ENCODE assay signal across 9 cellular contexts in the genomic region with DNA sequence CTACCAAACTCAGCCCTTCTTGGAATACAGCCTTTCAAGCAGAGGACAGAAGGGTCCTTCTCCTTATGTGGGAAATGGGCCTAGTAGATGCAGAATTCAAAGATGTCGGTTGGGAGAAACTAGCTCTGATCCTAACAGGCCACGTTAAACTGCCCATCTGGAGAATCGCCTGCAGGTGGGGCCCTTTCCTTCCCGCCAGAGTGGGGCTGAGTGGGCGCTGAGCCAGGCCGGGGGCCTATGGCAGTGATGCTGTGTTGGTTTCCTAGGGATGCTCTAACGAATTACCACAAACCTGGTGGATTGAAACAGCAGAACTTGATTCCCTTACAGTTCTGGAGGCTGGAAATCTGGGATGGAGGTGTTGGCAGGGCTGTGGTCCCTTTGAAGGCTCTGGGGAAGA. TPM values are rescaled to one million over a fixed set of nuclear protein-coding genes. Genes with fewer than 3 reads are reported as not detected.
DNase-seq lines count a peak whose midpoint lies in the region; ATAC-seq, FAIRE-seq and TF ChIP-seq lines count a peak whose summit lies in the region.
"Had no signal": no experiment of that assay in that cellular context is flagged by ENCODE, and none has a peak within 500 bp of the region (broad histone marks: within the 10 kb centered on the region; RNA-seq: fewer than 3 reads in every experiment).

No MANE protein-coding gene starts in this region.

- H3K27ac Mint-ChIP-seq in brain = peak overlapping the region in 2 of 5 experiments; percentile 77 to 80

- WGBS in body of pancreas, 2 donors = 51 to 64% methylated on average over 3 to 7 of the region's 7 CpGs

- no peaks in the 10 kb centered on the region for H3K79me2 ChIP-seq in osteoblast (ENCODE audit: insufficient read depth, low read length)

- peaks cover 10% of the 10 kb centered on the region for H3K36me3 Mint-ChIP-seq in brain

- FAIRE-seq in GM19239 (lab: Jason Lieb, UNC) = no peak

- intact Hi-C loops in body of pancreas (cut with DNase I) = no loop called here

- peak; percentile 31 for TF ChIP-seq CTCF in GM10266 (IDR thresholded peaks at IDR 0.05; ENCODE audit: control insufficient read depth, insufficient read depth, low read depth, missing control alignments)
- TF ChIP-seq CTCF in brain (conservative IDR thresholded peaks at IDR 0.05) = peak; percentile 27 to 49
- peak; percentile 22 for TF ChIP-seq CTCF in osteoblast (IDR thresholded peaks at IDR 0.05; ENCODE audit: extremely low read depth, low read depth, low read length)
- peak in 2 of 7 experiments; percentile 10 to 13 for TF ChIP-seq CTCF in body of pancreas (IDR thresholded peaks at IDR 0.05)

- H2AFZ ChIP-seq in osteoblast (ENCODE audit: low read length) = no peak overlapping the region

- H3K4me3 ChIP-seq in osteoblast (ENCODE audit: insufficient read depth, low read length) = no peak overlapping the region
- H3K4me3 ChIP-seq in body of pancreas = no peak overlapping the region
- H3K4me3 ChIP-seq: lung had no signal

- DNase-seq in GM10266 (ENCODE audit: extremely low spot score) (no peak), NCI-H1694 treated with DMSO at 0.1 percent for 48 hours (lab: John Stamatoyannopoulos, UW) (peak; percentile 63), osteoblast (ENCODE audit: insufficient read length, low spot score, missing footprints) (no peak), body of pancreas (no peak), GM19239 (ENCODE audit: insufficient read length, low spot score) (no peak)

- H3K4me2 ChIP-seq in osteoblast (ENCODE audit: insufficient read depth, low read length) = no peak overlapping the region

- H3K27me3 ChIP-seq in osteoblast (ENCODE audit: insufficient read depth, low read length) (no peaks in the 10 kb centered on the region), body of pancreas (no peaks in the 10 kb centered on the region)

- peaks cover 0 to 3% (median 0%) of the 10 kb centered on the region in 5 experiments for H3K9me3 Mint-ChIP-seq in brain
- H3K9me3 Mint-ChIP-seq: activated T-helper 17 cell treated with anti-CD3 and anti-CD28 coated beads, Interleukin-2, amount 50 U/mL, for 72 hours had no signal

- H3K9me3 ChIP-seq in osteoblast (ENCODE audit: low read depth, low read length) (no peaks in the 10 kb centered on the region), body of pancreas (no peaks in the 10 kb centered on the region)

- peaks cover 10% of the 10 kb centered on the region for H3K4me1 Mint-ChIP-seq in brain

- no peaks in the 10 kb centered on the region for H3K4me1 ChIP-seq in osteoblast (ENCODE audit: insufficient read depth, low read length)
- peaks cover 6% of the 10 kb centered on the region for H3K4me1 ChIP-seq in body of pancreas

- no peak for ATAC-seq in GM18498 (IDR thresholded peaks at IDR 0.05; ENCODE audit: unreplicated experiment)
- no peak for ATAC-seq in body of pancreas
- ATAC-seq: activated T-helper 17 cell treated with anti-CD3 and anti-CD28 coated beads, Interleukin-2, amount 50 U/mL, for 72 hours had no signal

- H3K36me3 ChIP-seq in osteoblast (ENCODE audit: insufficient read depth, low read length) = peaks cover 7% of the 10 kb centered on the region
- peaks cover 3 to 16% of the 10 kb centered on the region in 2 donors for H3K36me3 ChIP-seq in body of pancreas (replicated peaks in 1 of 2; ENCODE audit: insufficient read depth in 1 of 2, low read depth in 2 of 2)

- no peak overlapping the region for H3K4me3 Mint-ChIP-seq in brain
- H3K4me3 Mint-ChIP-seq: activated T-helper 17 cell treated with anti-CD3 and anti-CD28 coated beads, Interleukin-2, amount 50 U/mL, for 72 hours had no signal

- no peaks in the 10 kb centered on the region for H3K27me3 Mint-ChIP-seq in brain
- H3K27me3 Mint-ChIP-seq: activated T-helper 17 cell treated with anti-CD3 and anti-CD28 coated beads, Interleukin-2, amount 50 U/mL, for 72 hours had no signal

- H3K27ac ChIP-seq in osteoblast (ENCODE audit: low read depth, low read length) (no peak overlapping the region), body of pancreas (no peak overlapping the region)

- H4K20me1 ChIP-seq in osteoblast (ENCODE audit: insufficient read depth, low read length) = no peaks in the 10 kb centered on the region

- TF ChIP-seq POLR2A in body of pancreas (IDR thresholded peaks at IDR 0.05) = no peak

RNA-seq across cellular contexts. Expression of gene MAPK13, which starts 9.1 kb away (rescaled TPM):
- 40.2 TPM for polyA plus RNA-seq in brain (ENCODE audit: insufficient read depth, low read depth, low replicate concordance)
- total RNA-seq in osteoblast (4.3 and 6.8 TPM in 2 replicates), body of pancreas (10 to 100 TPM; 32.2 to 37.9 TPM)

RNA-seq across cellular contexts. Expression of gene BRPF3, which starts 57.1 kb away (rescaled TPM):
- polyA plus RNA-seq in brain (ENCODE audit: insufficient read depth, low read depth, low replicate concordance) = 64.3 TPM
- 17.7 and 18.8 TPM in 2 replicates for total RNA-seq in osteoblast
- 10 to 100 TPM; 24.9 to 27.0 TPM for total RNA-seq in body of pancreas
